24 cellular contexts compared by ENCODE assay signal in the genomic region with DNA sequence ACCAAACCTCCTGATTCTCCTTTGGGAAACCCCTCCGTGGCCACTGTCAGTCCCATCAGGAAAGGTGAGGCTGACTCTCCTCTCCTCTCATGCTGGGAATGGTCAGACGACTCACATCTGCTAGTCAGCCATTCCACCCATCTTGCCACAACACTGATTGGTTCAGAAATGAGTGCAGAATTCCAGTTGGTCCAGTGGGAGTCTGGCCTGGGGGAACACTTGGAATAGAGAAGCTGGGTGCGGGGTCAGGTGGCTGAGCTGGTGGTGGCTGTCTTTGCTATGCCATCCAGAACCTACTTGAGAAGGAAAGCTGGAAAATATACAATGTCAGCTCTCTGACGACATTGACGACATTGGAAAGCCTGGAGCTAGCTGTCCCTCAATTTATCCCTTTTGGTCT. TPM values are rescaled to one million over a fixed set of nuclear protein-coding genes. Genes with fewer than 3 reads are reported as not detected.
"Had no signal": no experiment of that assay in that cellular context is flagged by ENCODE, and none has a peak within 500 bp of the region (broad histone marks: within the 10 kb centered on the region; RNA-seq: fewer than 3 reads in every experiment).

No MANE protein-coding gene starts in this region.

- H3K4me1 Mint-ChIP-seq: activated CD4-positive, alpha-beta T cell treated with anti-CD3 and anti-CD28 coated beads for 36 hours; central memory CD8-positive, alpha-beta T cell; neural crest cell; WTC11 had no signal

- H3K27me3 ChIP-seq: brain microvascular endothelial cell had no signal

- H3K27ac Mint-ChIP-seq: activated CD4-positive, alpha-beta memory T cell treated with anti-CD3 and anti-CD28 coated beads, Interleukin-2, amount 10 ng/mL, durations not matched to agents 7 days and 5 days; activated CD4-positive, alpha-beta T cell treated with anti-CD3 and anti-CD28 coated beads for 36 hours; activated CD8-positive, alpha-beta memory T cell treated with anti-CD3 and anti-CD28 coated beads, Interleukin-2, amount 10 ng/mL, durations not matched to agents 7 days and 5 days; activated naive CD4-positive, alpha-beta T cell treated with anti-CD3 and anti-CD28 coated beads, Interleukin-2, amount 10 ng/mL, durations not matched to agents 7 days and 5 days; activated naive CD8-positive, alpha-beta T cell treated with anti-CD3 and anti-CD28 coated beads, Interleukin-2, amount 50 U/mL, for 24 hours; activated T-helper 2 cell treated with anti-CD3 and anti-CD28 coated beads, Interferon-gamma antibody, Interleukin-2, Interleukin-4, amounts not matched to agents 10 μg/mL and 5 μg/mL and 100 μg/mL, durations not matched to agents 14 hours and 24 hours and 36 hours; T-helper 2 cell treated with Interferon-gamma antibody and Interleukin-4, amounts not matched to agents 5 μg/mL and 100 μg/mL, for 36 hours; type B pancreatic cell; WTC11 had no signal

- ATAC-seq: activated CD4-positive, alpha-beta T cell treated with anti-CD3 and anti-CD28 coated beads for 36 hours; activated CD8-positive, alpha-beta memory T cell treated with anti-CD3 and anti-CD28 coated beads, Interleukin-2, amount 10 ng/mL, durations not matched to agents 7 days and 5 days; activated naive CD8-positive, alpha-beta T cell treated with anti-CD3 and anti-CD28 coated beads, Interleukin-2, amount 50 U/mL, for 24 hours; mucosa of descending colon; WTC11 had no signal

- H3K4me3 Mint-ChIP-seq: activated CD4-positive, alpha-beta memory T cell treated with anti-CD3 and anti-CD28 coated beads, Interleukin-2, amount 10 ng/mL, durations not matched to agents 7 days and 5 days; activated CD4-positive, alpha-beta T cell treated with anti-CD3 and anti-CD28 coated beads for 36 hours; activated CD8-positive, alpha-beta memory T cell treated with anti-CD3 and anti-CD28 coated beads, Interleukin-2, amount 10 ng/mL, durations not matched to agents 7 days and 5 days; activated naive CD4-positive, alpha-beta T cell treated with anti-CD3 and anti-CD28 coated beads, Interleukin-2, amount 10 ng/mL, durations not matched to agents 7 days and 5 days; activated naive CD8-positive, alpha-beta T cell treated with anti-CD3 and anti-CD28 coated beads, Interleukin-2, amount 50 U/mL, for 24 hours; central memory CD8-positive, alpha-beta T cell; naive B cell; neural crest cell; T-helper 2 cell treated with Interferon-gamma antibody and Interleukin-4, amounts not matched to agents 5 μg/mL and 100 μg/mL, for 36 hours; type B pancreatic cell; WTC11 had no signal

- H3K36me3 Mint-ChIP-seq: activated CD8-positive, alpha-beta memory T cell treated with anti-CD3 and anti-CD28 coated beads, Interleukin-2, amount 10 ng/mL, durations not matched to agents 7 days and 5 days; activated naive CD4-positive, alpha-beta T cell treated with anti-CD3 and anti-CD28 coated beads, Interleukin-2, amount 10 ng/mL, durations not matched to agents 7 days and 5 days; naive B cell; type B pancreatic cell; WTC11 had no signal

- DNase-seq: activated CD4-positive, alpha-beta memory T cell treated with anti-CD3 and anti-CD28 coated beads, Interleukin-2, amount 10 ng/mL, durations not matched to agents 7 days and 5 days; activated CD4-positive, alpha-beta T cell treated with anti-CD3 and anti-CD28 coated beads for 36 hours; activated CD8-positive, alpha-beta memory T cell treated with anti-CD3 and anti-CD28 coated beads, Interleukin-2, amount 10 ng/mL, durations not matched to agents 7 days and 5 days; activated naive CD8-positive, alpha-beta T cell treated with anti-CD3 and anti-CD28 coated beads, Interleukin-2, amount 50 U/mL, for 24 hours; anterior cingulate cortex; brain microvascular endothelial cell; cortex of kidney; hypothalamus; kidney; left ventricle myocardium inferior; mucosa of descending colon; naive B cell; stimulated activated CD8-positive, alpha-beta memory T cell treated with anti-CD3 and anti-CD28 coated beads, Interleukin-4, amount 100 ng/mL, for 48 hours; stimulated activated naive CD4-positive, alpha-beta T cell had no signal

- H3K27ac ChIP-seq: brain microvascular endothelial cell, left ventricle myocardium inferior had no signal

- H3K9me3 ChIP-seq: left ventricle myocardium inferior, mucosa of descending colon had no signal

- H3K36me3 ChIP-seq: brain microvascular endothelial cell, left ventricle myocardium inferior had no signal

- H3K4me3 ChIP-seq: left ventricle myocardium inferior, mucosa of descending colon had no signal

- H3K9me3 Mint-ChIP-seq: activated CD4-positive, alpha-beta memory T cell treated with anti-CD3 and anti-CD28 coated beads, Interleukin-2, amount 10 ng/mL, durations not matched to agents 7 days and 5 days; activated naive CD4-positive, alpha-beta T cell treated with anti-CD3 and anti-CD28 coated beads, Interleukin-2, amount 10 ng/mL, durations not matched to agents 7 days and 5 days; activated naive CD8-positive, alpha-beta T cell treated with anti-CD3 and anti-CD28 coated beads, Interleukin-2, amount 50 U/mL, for 24 hours; activated T-helper 2 cell treated with anti-CD3 and anti-CD28 coated beads, Interferon-gamma antibody, Interleukin-2, Interleukin-4, amounts not matched to agents 10 μg/mL and 5 μg/mL and 100 μg/mL, durations not matched to agents 14 hours and 24 hours and 36 hours; central memory CD8-positive, alpha-beta T cell; naive B cell; neural crest cell; T-helper 2 cell treated with Interferon-gamma antibody and Interleukin-4, amounts not matched to agents 5 μg/mL and 100 μg/mL, for 36 hours; type B pancreatic cell; WTC11 had no signal

RNA-seq across cellular contexts. Expression of gene PLLP, which starts 23.6 kb away (rescaled TPM):
- total RNA-seq: activated CD8-positive, alpha-beta memory T cell treated with anti-CD3 and anti-CD28 coated beads, Interleukin-2, amount 10 ng/mL, durations not matched to agents 7 days and 5 days had no signal

RNA-seq across cellular contexts. Expression of gene CCL22, which starts 50.5 kb away (rescaled TPM):
- total RNA-seq: frontal cortex, left ventricle myocardium inferior, neural crest cell, osteocyte, pulmonary artery endothelial cell had no signal
